ENCODE assay signal across 13 cellular contexts in genomic region chr4:14583752-14584151, GRCh38.
DNase-seq lines count a peak whose midpoint lies in the region; ATAC-seq and TF ChIP-seq lines count a peak whose summit lies in the region.
"Had no signal": no experiment of that assay in that cellular context is flagged by ENCODE, and none has a peak within 500 bp of the region (broad histone marks: within the 10 kb centered on the region; RNA-seq: fewer than 3 reads in every experiment).

No MANE protein-coding gene starts in this region.

- no peaks in the 10 kb centered on the region for H4K20me1 ChIP-seq in PC-3 (ENCODE audit: low read length)

- H2BK120ac ChIP-seq in mesendoderm (ENCODE audit: low read depth, low read length) = peak overlapping the region; percentile 55

- ATAC-seq in GM19025 (IDR thresholded peaks at IDR 0.05; ENCODE audit: low read depth, unreplicated experiment) (peak; percentile 61), HG03439 (IDR thresholded peaks at IDR 0.05; ENCODE audit: unreplicated experiment) (peak; percentile 49), PC-3 (no peak), GM18498 (IDR thresholded peaks at IDR 0.05; ENCODE audit: unreplicated experiment) (no peak), HG03378 (IDR thresholded peaks at IDR 0.05; ENCODE audit: unreplicated experiment) (no peak)
- ATAC-seq: CD8-positive, alpha-beta T cell had no signal

- no peak overlapping the region for H3K18ac ChIP-seq in mesendoderm (ENCODE audit: low read length)

- no peak for TF ChIP-seq CTCF in PC-3 (conservative IDR thresholded peaks at IDR 0.05; ENCODE audit: low read depth, low read length)

- no TSS peak for BruUV-seq in PC-3 (replicated peaks; lab: Mats Ljungman, UMichigan)

- H3F3A ChIP-seq in PC-3 (ENCODE audit: low read length, unreplicated experiment) = no peaks in the 10 kb centered on the region

- H2AFZ ChIP-seq in PC-3 (ENCODE audit: low read length) = peak overlapping the region; percentile 51; the same call in 1 of the 2 replicates

- H3K4me2 ChIP-seq in PC-3 (ENCODE audit: low read length) = 0 out of 2 replicates have a peak overlapping the region, but pooled peaks have one; percentile 1
- H3K4me2 ChIP-seq in mesendoderm (ENCODE audit: low read length) = no peak overlapping the region

- H3K36me3 ChIP-seq in PC-3 (ENCODE audit: low read depth, low read length) = no peaks in the 10 kb centered on the region
- no peaks in the 10 kb centered on the region for H3K36me3 ChIP-seq in mesendoderm (ENCODE audit: control insufficient read depth, insufficient read depth, low read length)

- H3K27me3 ChIP-seq in PC-3 (ENCODE audit: low read length) (no peaks in the 10 kb centered on the region), mesendoderm (ENCODE audit: insufficient read depth, low read length, poor library complexity) (no peaks in the 10 kb centered on the region)

- H3K9me3 ChIP-seq in PC-3 (ENCODE audit: low read length) = no peaks in the 10 kb centered on the region

- H2BK5ac ChIP-seq in mesendoderm (ENCODE audit: low read length) = no peak overlapping the region

- no peak overlapping the region for H3K4me3 ChIP-seq in PC-3 (ENCODE audit: low read length)
- no peak overlapping the region for H3K4me3 ChIP-seq in mesendoderm (ENCODE audit: low read length)

- no peak overlapping the region for H3K9ac ChIP-seq in PC-3 (ENCODE audit: low read length)
- no peak overlapping the region for H3K9ac ChIP-seq in mesendoderm (ENCODE audit: low read length)

- H3K27ac ChIP-seq in PC-3 (ENCODE audit: low read length) = peak overlapping the region; percentile 52
- H3K27ac ChIP-seq in mesendoderm (ENCODE audit: low read depth, low read length) = no peak overlapping the region
- H3K27ac ChIP-seq: HL-60 had no signal

- H2BK15ac ChIP-seq in mesendoderm (replicated peaks; ENCODE audit: low read depth) = no peak overlapping the region

- H4K8ac ChIP-seq in mesendoderm (ENCODE audit: low read depth, low read length) = no peak overlapping the region

- H3K23ac ChIP-seq in mesendoderm (ENCODE audit: low read length) = no peak overlapping the region

- no peaks in the 10 kb centered on the region for H3K9me2 ChIP-seq in PC-3 (replicated peaks; ENCODE audit: low read length)

- CTCF ChIA-PET in PC-3 (lab: Charles Lee) = no interaction called here

- POLR2A ChIA-PET in PC-3 (lab: Charles Lee; ENCODE audit: unreplicated experiment) = no interaction called here

- H2AK5ac ChIP-seq in mesendoderm (ENCODE audit: low read length) = no peak overlapping the region

- no peak overlapping the region for H3K4ac ChIP-seq in mesendoderm (ENCODE audit: low read depth, low read length)

- H3K79me2 ChIP-seq in PC-3 (ENCODE audit: low read length) (no peaks in the 10 kb centered on the region), mesendoderm (ENCODE audit: control insufficient read depth, insufficient read depth, low read length) (no peaks in the 10 kb centered on the region)

- H3K4me1 ChIP-seq in PC-3 (ENCODE audit: insufficient read depth, low read length) (peaks cover 9% of the 10 kb centered on the region), mesendoderm (ENCODE audit: control insufficient read depth, low read depth, low read length) (no peaks in the 10 kb centered on the region)

- DNase-seq in PC-3 (no peak), mesendoderm (no peak), NOMO-1 treated with dmso at 0.1 percent for 144 hours (lab: John Stamatoyannopoulos, UW; ENCODE audit: unreplicated experiment) (no peak)
- no peak for DNase-seq in activated T-cell treated with anti-CD3 and anti-CD28 coated beads, Interleukin-2, amount 50 U/mL, for 1 hour
- DNase-seq: CD8-positive, alpha-beta T cell; COR-L47; DMS153; DMS79 treated with DMSO at 0.1 percent for 48 hours had no signal

- WGBS in mesendoderm (ENCODE audit: extremely low coverage, insufficient coverage, low lambda C conversion rate) = no CpG with 5 or more reads among the region's 7 CpGs

- intact Hi-C loops in PC-3 (cut with micrococcal nuclease) = no loop called here

- no peak overlapping the region for H3K56ac ChIP-seq in mesendoderm (ENCODE audit: low read length)

- H4K5ac ChIP-seq in mesendoderm (ENCODE audit: low read length) = no peak overlapping the region

- H3K79me1 ChIP-seq in mesendoderm (ENCODE audit: low read length) = no peaks in the 10 kb centered on the region

Comparison
In these comparisons a context has a peak if more than half of its experiments do, and no peak if none do; other contexts are left out.
1. ATAC-seq: peak in GM19025 (single experiment) and HG03439 (single experiment); none in PC-3 (single experiment), GM18498 (single experiment) and HG03378 (single experiment).